In the genomic region with DNA sequence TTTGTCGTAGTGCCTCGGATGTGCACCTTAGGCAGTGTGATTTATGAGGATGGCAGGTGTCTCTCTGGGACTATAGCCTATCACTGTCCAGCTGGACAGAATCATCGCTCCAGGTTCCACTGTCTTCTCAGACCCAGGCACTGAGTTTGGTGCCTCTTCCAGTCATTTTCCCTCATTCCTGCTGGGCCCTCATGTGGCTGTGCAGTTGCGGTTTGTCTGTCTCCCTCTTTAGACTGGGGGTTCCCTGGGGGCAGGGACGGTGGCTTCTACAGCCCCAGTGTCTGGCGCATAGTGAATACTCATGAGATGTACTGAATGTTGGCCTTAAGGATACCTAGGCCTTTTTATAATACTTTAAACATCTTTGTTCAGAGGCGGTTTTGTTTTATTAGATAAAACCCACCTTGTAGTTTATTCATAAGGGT, we compare ENCODE assay signal across 1 cellular context.
TF ChIP-seq lines count a peak whose summit lies in the region.

No MANE protein-coding gene starts in this region.

TF ChIP-seq in IMR-90, 13 proteins besides CTCF, POLR2A, EP300 and RAD21:
- TF ChIP-seq CEBPB (IDR thresholded peaks at IDR 0.05; ENCODE audit: low read depth, low read length): no peak
- TF ChIP-seq MAZ (IDR thresholded peaks at IDR 0.05; ENCODE audit: borderline replicate concordance, low read depth, low read length): no peak
- no peak for TF ChIP-seq BHLHE40 (IDR thresholded peaks at IDR 0.05; ENCODE audit: low read depth, low read length)
- TF ChIP-seq MXI1 (IDR thresholded peaks at IDR 0.05; ENCODE audit: borderline replicate concordance, low read depth, low read length): no peak
- no peak for TF ChIP-seq NFE2L2 (IDR thresholded peaks at IDR 0.05; ENCODE audit: low read depth, low read length)
- TF ChIP-seq FOS (IDR thresholded peaks at IDR 0.05; ENCODE audit: low read depth, low read length): no peak
- TF ChIP-seq RFX5 (IDR thresholded peaks at IDR 0.05; ENCODE audit: low read depth, low read length): no peak
